In the genomic region with DNA sequence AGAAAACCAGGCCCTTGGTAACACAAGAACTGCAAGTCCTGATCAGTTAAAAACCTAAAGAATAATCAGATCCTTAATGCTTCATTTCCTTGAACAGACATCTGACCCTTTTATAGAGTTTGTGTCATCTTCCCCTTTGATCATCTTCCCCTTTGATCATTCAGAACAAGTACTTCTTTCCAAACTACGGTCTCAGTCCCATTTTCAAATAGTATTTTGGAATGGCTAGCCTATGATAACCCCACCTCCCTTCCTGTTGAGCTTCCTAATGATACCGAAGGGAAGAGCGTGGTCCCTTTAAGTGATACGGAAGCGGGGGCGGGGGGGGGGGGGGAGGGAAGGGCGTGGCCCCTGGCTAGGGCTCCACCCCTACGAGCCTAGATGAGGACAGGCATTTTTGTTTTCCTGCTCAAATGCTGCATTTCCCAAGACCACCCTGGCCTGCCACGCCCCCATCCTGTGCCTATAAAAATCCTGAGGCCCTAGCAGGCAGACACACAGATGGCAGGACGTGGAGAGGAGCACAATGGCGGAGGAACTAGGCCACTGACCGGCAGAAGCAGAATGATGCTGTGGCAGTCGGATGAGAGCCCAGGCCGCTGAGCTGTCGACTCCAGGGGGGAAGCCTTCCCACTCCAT, we compare ENCODE assay signal across 9 cellular contexts. TPM values are rescaled to one million over a fixed set of nuclear protein-coding genes. Genes with fewer than 3 reads are reported as not detected.
A peak's percentile ranks its signal among the peaks of the same experiment; 100 is the strongest.
DNase-seq lines count a peak whose midpoint lies in the region; ATAC-seq and TF ChIP-seq lines count a peak whose summit lies in the region.
"Had no signal": no experiment of that assay in that cellular context is flagged by ENCODE, and none has a peak within 500 bp of the region (broad histone marks: within the 10 kb centered on the region; RNA-seq: fewer than 3 reads in every experiment).

No MANE protein-coding gene starts in this region.

- peak overlapping the region; percentile 54 for H3K4me3 Mint-ChIP-seq in activated naive CD8-positive, alpha-beta T cell treated with anti-CD3 and anti-CD28 coated beads for 36 hours

- peaks cover 6 to 19% (median 15%) of the 10 kb centered on the region in 10 experiments; a peak in 19 of 20 replicates for H3K4me1 ChIP-seq in BLaER1 treated with 17β-estradiol and CSF1 and Interleukin-3, amounts not matched to agents 10 nM and 100 nM
- no peaks in the 10 kb centered on the region for H3K4me1 ChIP-seq in Peyer's patch

- no peaks in the 10 kb centered on the region; a peak in 1 of 22 replicates for H4K20me1 ChIP-seq in BLaER1 treated with 17β-estradiol and CSF1 and Interleukin-3, amounts not matched to agents 10 nM and 100 nM

- H3K27ac ChIP-seq in BLaER1 treated with 17β-estradiol and CSF1 and Interleukin-3, amounts not matched to agents 10 nM and 100 nM, result peak overlapping the region in 4 of 11 experiments; percentile 2 to 62 (median 40); a peak in 6 of 22 replicates
- H3K27ac ChIP-seq in Peyer's patch, result no peak overlapping the region
- H3K27ac ChIP-seq: epithelial cell of prostate had no signal

- no peak for TF ChIP-seq CTCF in Peyer's patch (IDR thresholded peaks at IDR 0.05)

- TF ChIP-seq POLR2A in Peyer's patch (IDR thresholded peaks at IDR 0.05), result no peak

- H3K4me1 Mint-ChIP-seq in activated naive CD8-positive, alpha-beta T cell treated with anti-CD3 and anti-CD28 coated beads for 36 hours, result peaks cover 25% of the 10 kb centered on the region

- no peaks in the 10 kb centered on the region for H3K27me3 ChIP-seq in BLaER1 treated with 17β-estradiol and CSF1 and Interleukin-3, amounts not matched to agents 10 nM and 100 nM
- no peaks in the 10 kb centered on the region for H3K27me3 ChIP-seq in Peyer's patch

- H3K4me3 ChIP-seq in BLaER1 treated with 17β-estradiol and CSF1 and Interleukin-3, amounts not matched to agents 10 nM and 100 nM, result no peak overlapping the region
- H3K4me3 ChIP-seq in Peyer's patch, result no peak overlapping the region

- no peaks in the 10 kb centered on the region for H3K9me3 ChIP-seq in BLaER1 treated with 17β-estradiol and CSF1 and Interleukin-3, amounts not matched to agents 10 nM and 100 nM (replicated peaks in 1 of 11)
- no peaks in the 10 kb centered on the region for H3K9me3 ChIP-seq in Peyer's patch

- peak overlapping the region; percentile 96 for H3K27ac Mint-ChIP-seq in activated naive CD8-positive, alpha-beta T cell treated with anti-CD3 and anti-CD28 coated beads for 36 hours

- H3K36me3 Mint-ChIP-seq in activated naive CD8-positive, alpha-beta T cell treated with anti-CD3 and anti-CD28 coated beads for 36 hours, result no peaks in the 10 kb centered on the region

- DNase-seq in HEK293T (ENCODE audit: extremely low spot score), result peak; percentile 45
- no peak for DNase-seq in activated naive CD8-positive, alpha-beta T cell treated with anti-CD3 and anti-CD28 coated beads for 36 hours
- DNase-seq in iPS-NIHi7 (ENCODE audit: extremely low spot score), result peak; percentile 66
- no peak for DNase-seq in Peyer's patch
- no peak for DNase-seq in glomerular visceral epithelial cell (ENCODE audit: extremely low spot score)
- DNase-seq in activated CD4-positive, alpha-beta T cell treated with anti-CD3 and anti-CD28 coated beads, Interleukin-2, amount 50 U/mL, for 4 hours, result no peak

- ATAC-seq in GM18861 (IDR thresholded peaks at IDR 0.05; ENCODE audit: unreplicated experiment), result no peak

- H3K4me2 ChIP-seq in BLaER1 treated with 17β-estradiol and CSF1 and Interleukin-3, amounts not matched to agents 10 nM and 100 nM, result peak overlapping the region; percentile 36 to 82 (median 67)

- H3K9ac ChIP-seq in BLaER1 treated with 17β-estradiol and CSF1 and Interleukin-3, amounts not matched to agents 10 nM and 100 nM, result 0 out of 22 replicates have a peak overlapping the region, but pooled peaks of 1 of the 11 experiments have one; percentile 7

- no peaks in the 10 kb centered on the region for H3K9me3 Mint-ChIP-seq in activated naive CD8-positive, alpha-beta T cell treated with anti-CD3 and anti-CD28 coated beads for 36 hours

- CTCF ChIA-PET in HEK293T (lab: Yijun Ruan, JAX), result no interaction called here

- POLR2A ChIA-PET in HEK293T (lab: Yijun Ruan, JAX), result no interaction called here

- no peaks in the 10 kb centered on the region for H3K36me3 ChIP-seq in BLaER1 treated with 17β-estradiol and CSF1 and Interleukin-3, amounts not matched to agents 10 nM and 100 nM
- H3K36me3 ChIP-seq in Peyer's patch, result no peaks in the 10 kb centered on the region

- no peaks in the 10 kb centered on the region for H3K27me3 Mint-ChIP-seq in activated naive CD8-positive, alpha-beta T cell treated with anti-CD3 and anti-CD28 coated beads for 36 hours

TF ChIP-seq in HEK293T, 16 proteins besides CTCF, POLR2A, EP300 and RAD21:
- TF ChIP-seq ELF4 (IDR thresholded peaks at IDR 0.05), result no peak; the same call in 1 of the 2 replicates
- TF ChIP-seq SUZ12 (IDR thresholded peaks at IDR 0.05), result no peak
- no peak for TF ChIP-seq SP1 (IDR thresholded peaks at IDR 0.05)
- no peak for TF ChIP-seq FOXM1 (IDR thresholded peaks at IDR 0.05; ENCODE audit: borderline replicate concordance)
- TF ChIP-seq FOXA1 (IDR thresholded peaks at IDR 0.05), result no peak
- TF ChIP-seq ARNT (IDR thresholded peaks at IDR 0.05), result no peak
- no peak for TF ChIP-seq BHLHE40 (IDR thresholded peaks at IDR 0.05; ENCODE audit: borderline replicate concordance)
- no peak for TF ChIP-seq NFRKB (IDR thresholded peaks at IDR 0.05)
- no peak for TF ChIP-seq LEF1 (IDR thresholded peaks at IDR 0.05; ENCODE audit: borderline replicate concordance)
- TF ChIP-seq FOXK2 (IDR thresholded peaks at IDR 0.05), result no peak
- TF ChIP-seq, protein P1, sequence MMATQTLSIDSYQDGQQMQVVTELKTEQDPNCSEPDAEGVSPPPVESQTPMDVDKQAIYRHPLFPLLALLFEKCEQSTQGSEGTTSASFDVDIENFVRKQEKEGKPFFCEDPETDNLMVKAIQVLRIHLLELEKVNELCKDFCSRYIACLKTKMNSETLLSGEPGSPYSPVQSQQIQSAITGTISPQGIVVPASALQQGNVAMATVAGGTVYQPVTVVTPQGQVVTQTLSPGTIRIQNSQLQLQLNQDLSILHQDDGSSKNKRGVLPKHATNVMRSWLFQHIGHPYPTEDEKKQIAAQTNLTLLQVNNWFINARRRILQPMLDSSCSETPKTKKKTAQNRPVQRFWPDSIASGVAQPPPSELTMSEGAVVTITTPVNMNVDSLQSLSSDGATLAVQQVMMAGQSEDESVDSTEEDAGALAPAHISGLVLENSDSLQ (IDR thresholded peaks at IDR 0.05), result no peak
- TF ChIP-seq ZNF384 (IDR thresholded peaks at IDR 0.05), result no peak

RNA-seq across cellular contexts. Expression of a gene that starts 24.1 kb away (rescaled TPM):
- not detected for total RNA-seq in activated naive CD8-positive, alpha-beta T cell treated with anti-CD3 and anti-CD28 coated beads for 36 hours
- total RNA-seq in Peyer's patch, result not detected

Comparison
In these comparisons a context has a peak if more than half of its experiments do, and no peak if none do; other contexts are left out.
1. DNase-seq: peak in HEK293T (single experiment) and iPS-NIHi7 (single experiment); none in activated naive CD8-positive, alpha-beta T cell treated with anti-CD3 and anti-CD28 coated beads for 36 hours (single experiment), Peyer's patch (0 of 3), glomerular visceral epithelial cell (single experiment) and activated CD4-positive, alpha-beta T cell treated with anti-CD3 and anti-CD28 coated beads, Interleukin-2, amount 50 U/mL, for 4 hours (0 of 2).